In the genomic region with DNA sequence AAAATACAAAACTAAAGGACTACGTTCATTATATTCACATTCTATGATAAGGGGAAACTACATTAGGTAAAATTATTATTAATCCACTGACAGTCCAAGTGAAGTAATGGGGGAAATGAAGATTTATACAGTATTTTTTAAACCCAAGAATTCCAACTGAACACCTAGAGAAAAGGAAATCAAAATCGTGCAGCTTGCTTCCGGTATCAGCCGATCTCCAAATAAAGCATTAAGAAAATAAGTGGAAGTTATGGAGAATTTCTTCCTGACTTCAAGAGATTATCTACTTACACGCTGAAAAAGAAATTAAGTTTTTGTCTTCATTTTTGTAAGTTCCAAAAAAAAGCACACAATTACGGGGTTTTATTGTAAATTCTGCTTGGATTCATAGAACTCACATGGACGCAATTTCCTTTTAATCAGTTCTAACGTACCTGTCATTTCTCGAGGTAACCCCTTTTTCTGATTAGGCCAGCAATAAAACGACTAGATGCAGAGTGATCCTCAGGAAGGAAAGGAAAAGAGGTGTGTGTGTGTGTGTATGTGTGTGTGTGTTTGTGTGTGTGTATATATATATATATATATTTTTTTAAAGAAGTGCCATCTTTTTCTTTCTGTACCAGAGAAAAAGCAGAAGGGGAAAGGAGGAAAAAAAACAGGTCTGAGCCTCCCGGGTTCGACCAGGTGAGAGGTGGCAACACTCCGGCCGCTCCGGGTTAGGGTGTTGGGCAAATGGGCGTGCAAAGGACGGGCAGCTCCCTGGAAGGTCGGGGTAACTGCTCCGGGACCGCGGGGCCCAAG, we compare ENCODE assay signal across 8 cellular contexts. TPM values are rescaled to one million over a fixed set of nuclear protein-coding genes. Genes with fewer than 3 reads are reported as not detected.
DNase-seq lines count a peak whose midpoint lies in the region; ATAC-seq and TF ChIP-seq lines count a peak whose summit lies in the region.

No MANE protein-coding gene starts in this region.

- H3K36me3 ChIP-seq in CD8-positive, alpha-beta memory T cell (ENCODE audit: insufficient read depth, low read length), result no peaks in the 10 kb centered on the region
- H3K36me3 ChIP-seq in HUES64 (ENCODE audit: insufficient read depth, low read length) (peaks cover 8% of the 10 kb centered on the region), testis (ENCODE audit: low read depth, missing control alignments) (no peaks in the 10 kb centered on the region)

- H3K27me3 Mint-ChIP-seq in CD8-positive, alpha-beta memory T cell, result no peaks in the 10 kb centered on the region

- H3K9me3 ChIP-seq in CD8-positive, alpha-beta memory T cell (ENCODE audit: low read length), result no peaks in the 10 kb centered on the region
- peaks cover 8% of the 10 kb centered on the region for H3K9me3 ChIP-seq in HUES64 (ENCODE audit: insufficient read depth, low read depth, low read length)
- H3K9me3 ChIP-seq in testis, result no peaks in the 10 kb centered on the region

- H3K27ac Mint-ChIP-seq in CD8-positive, alpha-beta memory T cell, result peak overlapping the region; percentile 79 to 99 (median 94)

- CTCF ChIA-PET in CD8-positive, alpha-beta memory T cell (lab: Charles Lee), result no interaction called here

- H3K27me3 ChIP-seq in CD8-positive, alpha-beta memory T cell (ENCODE audit: insufficient read depth, low read length, poor library complexity, severe bottlenecking), result no peaks in the 10 kb centered on the region
- H3K27me3 ChIP-seq in HUES64 (ENCODE audit: insufficient read depth, low read length), result no peaks in the 10 kb centered on the region
- no peaks in the 10 kb centered on the region for H3K27me3 ChIP-seq in layer of hippocampus (ENCODE audit: control insufficient read depth, insufficient read depth, low read length)
- H3K27me3 ChIP-seq in testis, result no peaks in the 10 kb centered on the region

- peak overlapping the region; percentile 76 for H3K9ac ChIP-seq in HUES64 (ENCODE audit: low read depth, low read length)

- no peak for ATAC-seq in HG03520 (IDR thresholded peaks at IDR 0.05; ENCODE audit: unreplicated experiment)

- in situ Hi-C loops in astrocyte of the cerebellum (cut with HindIII; ENCODE audit: low sequenced_read_pairs), result no loop called here

- no peak for TF ChIP-seq POLR2A in testis (IDR thresholded peaks at IDR 0.05)

- H3K4me3 ChIP-seq in CD8-positive, alpha-beta memory T cell (ENCODE audit: low read length), result peak overlapping the region; percentile 47
- H3K4me3 ChIP-seq in HUES64 (ENCODE audit: low read length), result peak overlapping the region; percentile 88
- H3K4me3 ChIP-seq in astrocyte of the cerebellum (ENCODE audit: low read depth, low read length), result peak overlapping the region; percentile 72
- H3K4me3 ChIP-seq in testis, result peak overlapping the region; percentile 77 to 82

- DNase-seq in CD8-positive, alpha-beta memory T cell, result no peak
- DNase-seq in astrocyte of the cerebellum (ENCODE audit: low read depth) (no peak), testis (no peak), 8988T (no peak), SIG-M5 (lab: John Stamatoyannopoulos, UW) (no peak)

- POLR2A ChIA-PET in CD8-positive, alpha-beta memory T cell (lab: Charles Lee), result no interaction called here

- no peaks in the 10 kb centered on the region for H3K9me3 Mint-ChIP-seq in CD8-positive, alpha-beta memory T cell

- peak overlapping the region; percentile 66 for H3K27ac ChIP-seq in CD8-positive, alpha-beta memory T cell (ENCODE audit: low read depth, low read length)
- peak overlapping the region; percentile 87; the same call in 1 of the 2 replicates for H3K27ac ChIP-seq in HUES64 (ENCODE audit: low read depth, low read length)
- H3K27ac ChIP-seq in layer of hippocampus (ENCODE audit: low read depth, low read length), result peak overlapping the region; percentile 39
- H3K27ac ChIP-seq in testis, result peak overlapping the region; percentile 93 to 97

- under 1% methylated on average over 16 of the region's 21 CpGs for WGBS in HUES64
- WGBS in testis, 2 donors, result 1 to 2% methylated on average over 21 of the region's 21 CpGs

- peaks cover 0 to 12% (median 0%) of the 10 kb centered on the region in 3 donors for H3K36me3 Mint-ChIP-seq in CD8-positive, alpha-beta memory T cell

- intact Hi-C loops in testis (cut with DNase I; ENCODE audit: low total_unique reads), result no loop called here

- H3K4me3 Mint-ChIP-seq in CD8-positive, alpha-beta memory T cell, result peak overlapping the region; percentile 85 to 97 (median 93)

- peaks cover 38% of the 10 kb centered on the region for H3K4me1 ChIP-seq in CD8-positive, alpha-beta memory T cell (ENCODE audit: insufficient read depth, low read length)
- H3K4me1 ChIP-seq in HUES64 (ENCODE audit: insufficient read depth, low read length) (peaks cover 42% of the 10 kb centered on the region), testis (peaks cover 33% of the 10 kb centered on the region)

- H3K4me1 Mint-ChIP-seq in CD8-positive, alpha-beta memory T cell, result peaks cover 52 to 61% (median 60%) of the 10 kb centered on the region in 3 donors

- TF ChIP-seq CTCF in astrocyte of the cerebellum (IDR thresholded peaks at IDR 0.05; ENCODE audit: low read depth, low read length, missing control alignments) (no peak), testis (IDR thresholded peaks at IDR 0.05) (no peak)

RNA-seq across cellular contexts. Expression of a gene that starts 1.1 kb away (rescaled TPM):
- 10 to 100 TPM; 41.3 to 44.0 TPM for total RNA-seq in CD8-positive, alpha-beta memory T cell
- 8.2 TPM for polyA plus RNA-seq in CD8-positive, alpha-beta memory T cell
- 29.2 TPM for polyA plus RNA-seq in HUES64 (2013, experiment 1 of 2)
- polyA plus RNA-seq in HUES64 (2013, experiment 2 of 2), result 31.8 TPM
- 100 to 1,000 TPM; 125 to 158 TPM for total RNA-seq in testis
- 103 TPM for polyA plus RNA-seq in testis (ENCODE audit: insufficient read depth, low read depth, low replicate concordance)

Comparison
In these comparisons a context has a peak if more than half of its experiments do, and no peak if none do; other contexts are left out.
1. H3K27ac ChIP-seq: peak in every context shown above with its lines; median percentile 95 in testis; 87 in HUES64; 66 in CD8-positive, alpha-beta memory T cell; 39 in layer of hippocampus.